2 cellular contexts compared by ENCODE assay signal in the genomic region with DNA sequence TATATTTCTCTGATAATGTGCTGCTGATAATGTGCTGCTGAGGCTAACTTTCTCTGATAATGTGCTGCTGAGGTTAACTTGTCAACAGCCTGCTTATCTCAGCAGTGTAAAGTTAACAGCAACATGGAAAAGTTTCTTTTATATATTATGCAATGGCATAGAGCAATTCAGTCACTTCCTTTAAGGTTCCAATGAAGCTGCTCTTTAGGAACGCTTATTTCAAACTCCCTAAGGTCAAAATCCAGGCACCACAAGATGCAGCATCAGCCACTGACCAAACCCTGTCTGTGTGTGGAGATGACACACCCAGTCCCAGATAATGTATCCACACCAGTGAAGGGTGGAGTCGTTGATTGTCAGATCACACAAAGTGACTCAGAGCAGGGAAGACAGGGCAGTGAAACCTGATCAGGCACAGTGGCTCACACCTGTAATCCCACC.
TF ChIP-seq lines count a peak whose summit lies in the region.
"Not testable (repeated sequence)": the region's sequence is repeated elsewhere in the genome, so short reads cannot be mapped to it uniquely, and the experiment has no call there.

No MANE protein-coding gene starts in this region.

TF ChIP-seq in K562, 482 proteins besides CTCF, POLR2A, EP300 and RAD21 (continues in another document):
- TF ChIP-seq SOX6 (IDR thresholded peaks at IDR 0.05) (peak; percentile 84), ARID1B (IDR thresholded peaks at IDR 0.05) (peak; percentile 87), MYNN (IDR thresholded peaks at IDR 0.05) (0 out of 2 replicates have a peak, but pooled peaks have one; percentile 6), MTA2 (IDR thresholded peaks at IDR 0.05; ENCODE audit: low read depth) (peak; percentile 56; the same call in 1 of the 2 replicates), MEIS2 (IDR thresholded peaks at IDR 0.05; ENCODE audit: partially characterized antibody) (peak; percentile 77), FOXK1 (CRISPR knock-in tag; IDR thresholded peaks at IDR 0.05; ENCODE audit: borderline replicate concordance) (peak; percentile 25; the same call in 1 of the 2 replicates), CC2D1A (IDR thresholded peaks at IDR 0.05) (peak; percentile 49; the same call in 1 of the 2 replicates), SMARCC2 (IDR thresholded peaks at IDR 0.05; ENCODE audit: low read depth) (peak; percentile 52; the same call in 1 of the 2 replicates), CBFA2T3 (IDR thresholded peaks at IDR 0.05) (peak; percentile 83), SP1 (CRISPR knock-in tag; IDR thresholded peaks at IDR 0.05) (peak; percentile 38), FOXA3 (CRISPR knock-in tag; conservative IDR thresholded peaks at IDR 0.05 in 1 of 2, IDR thresholded peaks at IDR 0.05 in 1 of 2) (peak; percentile 43 to 93; a peak in 2 of 4 replicates), CREM (IDR thresholded peaks at IDR 0.05; ENCODE audit: low read depth) (0 out of 2 replicates have a peak, but pooled peaks have one; percentile 19), HDAC2 (IDR thresholded peaks at IDR 0.05) (peak; percentile 56; the same call in 1 of the 2 replicates), CEBPB (tag; IDR thresholded peaks at IDR 0.05) (peak; percentile 77), TBL1XR1 (IDR thresholded peaks at IDR 0.05; ENCODE audit: low read length in 2 of 2) (peak in 1 of 2 experiments; percentile 25; a peak in 1 of 4 replicates), L3MBTL2 (IDR thresholded peaks at IDR 0.05) (peak; percentile 54), TAL1 (IDR thresholded peaks at IDR 0.05) (peak; percentile 81), NRF1 (conservative IDR thresholded peaks at IDR 0.05 in 1 of 2, IDR thresholded peaks at IDR 0.05 in 1 of 2) (0 out of 4 replicates have a peak, but pooled peaks of 1 of the 2 experiments have one; percentile 20), TCF3 (CRISPR knock-in tag; IDR thresholded peaks at IDR 0.05) (peak; percentile 85), LEF1 (IDR thresholded peaks at IDR 0.05) (peak; percentile 45; the same call in 1 of the 2 replicates), CBFA2T2 (conservative IDR thresholded peaks at IDR 0.05) (peak; percentile 71)
- TF ChIP-seq MYNN (CRISPR knock-in tag; IDR thresholded peaks at IDR 0.05) = not testable (repeated sequence)
- TF ChIP-seq, protein P1, sequence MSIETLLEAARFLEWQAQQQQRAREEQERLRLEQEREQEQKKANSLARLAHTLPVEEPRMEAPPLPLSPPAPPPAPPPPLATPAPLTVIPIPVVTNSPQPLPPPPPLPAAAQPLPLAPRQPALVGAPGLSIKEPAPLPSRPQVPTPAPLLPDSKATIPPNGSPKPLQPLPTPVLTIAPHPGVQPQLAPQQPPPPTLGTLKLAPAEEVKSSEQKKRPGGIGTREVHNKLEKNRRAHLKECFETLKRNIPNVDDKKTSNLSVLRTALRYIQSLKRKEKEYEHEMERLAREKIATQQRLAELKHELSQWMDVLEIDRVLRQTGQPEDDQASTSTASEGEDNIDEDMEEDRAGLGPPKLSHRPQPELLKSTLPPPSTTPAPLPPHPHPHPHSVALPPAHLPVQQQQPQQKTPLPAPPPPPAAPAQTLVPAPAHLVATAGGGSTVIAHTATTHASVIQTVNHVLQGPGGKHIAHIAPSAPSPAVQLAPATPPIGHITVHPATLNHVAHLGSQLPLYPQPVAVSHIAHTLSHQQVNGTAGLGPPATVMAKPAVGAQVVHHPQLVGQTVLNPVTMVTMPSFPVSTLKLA (conservative IDR thresholded peaks at IDR 0.05) = peak; percentile 25 to 36; a peak in 1 of 4 replicates

TF ChIP-seq in HepG2, 621 proteins besides CTCF, POLR2A, EP300 and RAD21:
- TF ChIP-seq, protein P2, sequence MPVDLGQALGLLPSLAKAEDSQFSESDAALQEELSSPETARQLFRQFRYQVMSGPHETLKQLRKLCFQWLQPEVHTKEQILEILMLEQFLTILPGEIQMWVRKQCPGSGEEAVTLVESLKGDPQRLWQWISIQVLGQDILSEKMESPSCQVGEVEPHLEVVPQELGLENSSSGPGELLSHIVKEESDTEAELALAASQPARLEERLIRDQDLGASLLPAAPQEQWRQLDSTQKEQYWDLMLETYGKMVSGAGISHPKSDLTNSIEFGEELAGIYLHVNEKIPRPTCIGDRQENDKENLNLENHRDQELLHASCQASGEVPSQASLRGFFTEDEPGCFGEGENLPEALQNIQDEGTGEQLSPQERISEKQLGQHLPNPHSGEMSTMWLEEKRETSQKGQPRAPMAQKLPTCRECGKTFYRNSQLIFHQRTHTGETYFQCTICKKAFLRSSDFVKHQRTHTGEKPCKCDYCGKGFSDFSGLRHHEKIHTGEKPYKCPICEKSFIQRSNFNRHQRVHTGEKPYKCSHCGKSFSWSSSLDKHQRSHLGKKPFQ (CRISPR knock-in tag; IDR thresholded peaks at IDR 0.05; ENCODE audit: insufficient replicate concordance) = peak; percentile 84
- TF ChIP-seq FOSL2 (CRISPR knock-in tag; IDR thresholded peaks at IDR 0.05) = peak; percentile 32; the same call in 1 of the 2 replicates
